ENCODE assay signal across 1 cellular context in genomic region chr7:74212661-74213060, GRCh38.
TF ChIP-seq lines count a peak whose summit lies in the region.

No MANE protein-coding gene starts in this region.

TF ChIP-seq in GM12878, 131 proteins besides CTCF, POLR2A, EP300 and RAD21 (continued from another document and continues in another):
- no peak for TF ChIP-seq ASH2L (IDR thresholded peaks at IDR 0.05; ENCODE audit: borderline replicate concordance, low read depth)
- TF ChIP-seq, protein P1, sequence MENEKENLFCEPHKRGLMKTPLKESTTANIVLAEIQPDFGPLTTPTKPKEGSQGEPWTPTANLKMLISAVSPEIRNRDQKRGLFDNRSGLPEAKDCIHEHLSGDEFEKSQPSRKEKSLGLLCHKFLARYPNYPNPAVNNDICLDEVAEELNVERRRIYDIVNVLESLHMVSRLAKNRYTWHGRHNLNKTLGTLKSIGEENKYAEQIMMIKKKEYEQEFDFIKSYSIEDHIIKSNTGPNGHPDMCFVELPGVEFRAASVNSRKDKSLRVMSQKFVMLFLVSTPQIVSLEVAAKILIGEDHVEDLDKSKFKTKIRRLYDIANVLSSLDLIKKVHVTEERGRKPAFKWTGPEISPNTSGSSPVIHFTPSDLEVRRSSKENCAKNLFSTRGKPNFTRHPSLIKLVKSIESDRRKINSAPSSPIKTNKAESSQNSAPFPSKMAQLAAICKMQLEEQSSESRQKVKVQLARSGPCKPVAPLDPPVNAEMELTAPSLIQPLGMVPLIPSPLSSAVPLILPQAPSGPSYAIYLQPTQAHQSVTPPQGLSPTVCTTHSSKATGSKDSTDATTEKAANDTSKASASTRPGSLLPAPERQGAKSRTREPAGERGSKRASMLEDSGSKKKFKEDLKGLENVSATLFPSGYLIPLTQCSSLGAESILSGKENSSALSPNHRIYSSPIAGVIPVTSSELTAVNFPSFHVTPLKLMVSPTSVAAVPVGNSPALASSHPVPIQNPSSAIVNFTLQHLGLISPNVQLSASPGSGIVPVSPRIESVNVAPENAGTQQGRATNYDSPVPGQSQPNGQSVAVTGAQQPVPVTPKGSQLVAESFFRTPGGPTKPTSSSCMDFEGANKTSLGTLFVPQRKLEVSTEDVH (IDR thresholded peaks at IDR 0.05; ENCODE audit: low read depth, partially characterized antibody): no peak
- no peak for TF ChIP-seq EZH2 (IDR thresholded peaks at IDR 0.05; ENCODE audit: borderline replicate concordance, control insufficient read depth, low read depth, low read length)
- no peak for TF ChIP-seq FOS (IDR thresholded peaks at IDR 0.05; ENCODE audit: borderline replicate concordance, extremely low read depth, insufficient read length)
- no peak for TF ChIP-seq DPF2 (IDR thresholded peaks at IDR 0.05)
- TF ChIP-seq, protein P2, sequence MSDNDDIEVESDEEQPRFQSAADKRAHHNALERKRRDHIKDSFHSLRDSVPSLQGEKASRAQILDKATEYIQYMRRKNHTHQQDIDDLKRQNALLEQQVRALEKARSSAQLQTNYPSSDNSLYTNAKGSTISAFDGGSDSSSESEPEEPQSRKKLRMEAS (IDR thresholded peaks at IDR 0.05; ENCODE audit: low read depth, low read length): no peak
- TF ChIP-seq JUND (IDR thresholded peaks at IDR 0.05; ENCODE audit: low read depth, low read length): no peak
- no peak for TF ChIP-seq TBL1XR1 (IDR thresholded peaks at IDR 0.05; ENCODE audit: low read depth, low read length)
- TF ChIP-seq NRF1 (conservative IDR thresholded peaks at IDR 0.05; ENCODE audit: low read depth, low read length): no peak
- TF ChIP-seq, protein P3, sequence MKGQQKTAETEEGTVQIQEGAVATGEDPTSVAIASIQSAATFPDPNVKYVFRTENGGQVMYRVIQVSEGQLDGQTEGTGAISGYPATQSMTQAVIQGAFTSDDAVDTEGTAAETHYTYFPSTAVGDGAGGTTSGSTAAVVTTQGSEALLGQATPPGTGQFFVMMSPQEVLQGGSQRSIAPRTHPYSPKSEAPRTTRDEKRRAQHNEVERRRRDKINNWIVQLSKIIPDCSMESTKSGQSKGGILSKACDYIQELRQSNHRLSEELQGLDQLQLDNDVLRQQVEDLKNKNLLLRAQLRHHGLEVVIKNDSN (IDR thresholded peaks at IDR 0.05; ENCODE audit: borderline replicate concordance, extremely low read length, insufficient read depth, low read depth, low read length): no peak
- TF ChIP-seq, protein P4, sequence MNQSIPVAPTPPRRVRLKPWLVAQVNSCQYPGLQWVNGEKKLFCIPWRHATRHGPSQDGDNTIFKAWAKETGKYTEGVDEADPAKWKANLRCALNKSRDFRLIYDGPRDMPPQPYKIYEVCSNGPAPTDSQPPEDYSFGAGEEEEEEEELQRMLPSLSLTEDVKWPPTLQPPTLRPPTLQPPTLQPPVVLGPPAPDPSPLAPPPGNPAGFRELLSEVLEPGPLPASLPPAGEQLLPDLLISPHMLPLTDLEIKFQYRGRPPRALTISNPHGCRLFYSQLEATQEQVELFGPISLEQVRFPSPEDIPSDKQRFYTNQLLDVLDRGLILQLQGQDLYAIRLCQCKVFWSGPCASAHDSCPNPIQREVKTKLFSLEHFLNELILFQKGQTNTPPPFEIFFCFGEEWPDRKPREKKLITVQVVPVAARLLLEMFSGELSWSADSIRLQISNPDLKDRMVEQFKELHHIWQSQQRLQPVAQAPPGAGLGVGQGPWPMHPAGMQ (IDR thresholded peaks at IDR 0.05; ENCODE audit: borderline replicate concordance): no peak
- TF ChIP-seq HDGF (IDR thresholded peaks at IDR 0.05): no peak
- no peak for TF ChIP-seq ELK1 (IDR thresholded peaks at IDR 0.05; ENCODE audit: low read depth, low read length)
- no peak for TF ChIP-seq PAX5 (IDR thresholded peaks at IDR 0.05; ENCODE audit: borderline replicate concordance, low read depth, low read length)
- no peak for TF ChIP-seq BCL11A (IDR thresholded peaks at IDR 0.05; ENCODE audit: low read depth, low read length)
- TF ChIP-seq MEF2B (IDR thresholded peaks at IDR 0.05; ENCODE audit: partially characterized antibody, poor library complexity, severe bottlenecking): peak; percentile 33
- TF ChIP-seq STAT1 (conservative IDR thresholded peaks at IDR 0.05): no peak
- peak; percentile 36; the same call in 1 of the 2 replicates for TF ChIP-seq EED (IDR thresholded peaks at IDR 0.05; ENCODE audit: low read depth)
- TF ChIP-seq GATAD2B (conservative IDR thresholded peaks at IDR 0.05; ENCODE audit: low read depth): 0 out of 2 replicates have a peak, but pooled peaks have one; percentile 47
- TF ChIP-seq, protein P5, sequence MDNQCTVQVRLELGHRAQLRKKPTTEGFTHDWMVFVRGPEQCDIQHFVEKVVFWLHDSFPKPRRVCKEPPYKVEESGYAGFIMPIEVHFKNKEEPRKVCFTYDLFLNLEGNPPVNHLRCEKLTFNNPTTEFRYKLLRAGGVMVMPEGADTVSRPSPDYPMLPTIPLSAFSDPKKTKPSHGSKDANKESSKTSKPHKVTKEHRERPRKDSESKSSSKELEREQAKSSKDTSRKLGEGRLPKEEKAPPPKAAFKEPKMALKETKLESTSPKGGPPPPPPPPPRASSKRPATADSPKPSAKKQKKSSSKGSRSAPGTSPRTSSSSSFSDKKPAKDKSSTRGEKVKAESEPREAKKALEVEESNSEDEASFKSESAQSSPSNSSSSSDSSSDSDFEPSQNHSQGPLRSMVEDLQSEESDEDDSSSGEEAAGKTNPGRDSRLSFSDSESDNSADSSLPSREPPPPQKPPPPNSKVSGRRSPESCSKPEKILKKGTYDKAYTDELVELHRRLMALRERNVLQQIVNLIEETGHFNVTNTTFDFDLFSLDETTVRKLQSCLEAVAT (IDR thresholded peaks at IDR 0.05): peak; percentile 6
- peak; percentile 62 for TF ChIP-seq IKZF1 (conservative IDR thresholded peaks at IDR 0.05)
- no peak for TF ChIP-seq PAX8 (IDR thresholded peaks at IDR 0.05)
- TF ChIP-seq YY1 (IDR thresholded peaks at IDR 0.05; ENCODE audit: low read depth, low read length): no peak
- TF ChIP-seq, protein P6, sequence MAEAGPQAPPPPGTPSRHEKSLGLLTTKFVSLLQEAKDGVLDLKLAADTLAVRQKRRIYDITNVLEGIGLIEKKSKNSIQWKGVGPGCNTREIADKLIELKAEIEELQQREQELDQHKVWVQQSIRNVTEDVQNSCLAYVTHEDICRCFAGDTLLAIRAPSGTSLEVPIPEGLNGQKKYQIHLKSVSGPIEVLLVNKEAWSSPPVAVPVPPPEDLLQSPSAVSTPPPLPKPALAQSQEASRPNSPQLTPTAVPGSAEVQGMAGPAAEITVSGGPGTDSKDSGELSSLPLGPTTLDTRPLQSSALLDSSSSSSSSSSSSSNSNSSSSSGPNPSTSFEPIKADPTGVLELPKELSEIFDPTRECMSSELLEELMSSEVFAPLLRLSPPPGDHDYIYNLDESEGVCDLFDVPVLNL (IDR thresholded peaks at IDR 0.05; ENCODE audit: low read depth, low read length): no peak
- TF ChIP-seq ZZZ3 (IDR thresholded peaks at IDR 0.05; ENCODE audit: control insufficient read depth, insufficient read length, low read depth): no peak
- TF ChIP-seq SMAD1 (IDR thresholded peaks at IDR 0.05; ENCODE audit: low read depth, partially characterized antibody): no peak
- no peak for TF ChIP-seq PBX3 (IDR thresholded peaks at IDR 0.05; ENCODE audit: insufficient replicate concordance, low read depth, low read length)
- TF ChIP-seq, protein P7, sequence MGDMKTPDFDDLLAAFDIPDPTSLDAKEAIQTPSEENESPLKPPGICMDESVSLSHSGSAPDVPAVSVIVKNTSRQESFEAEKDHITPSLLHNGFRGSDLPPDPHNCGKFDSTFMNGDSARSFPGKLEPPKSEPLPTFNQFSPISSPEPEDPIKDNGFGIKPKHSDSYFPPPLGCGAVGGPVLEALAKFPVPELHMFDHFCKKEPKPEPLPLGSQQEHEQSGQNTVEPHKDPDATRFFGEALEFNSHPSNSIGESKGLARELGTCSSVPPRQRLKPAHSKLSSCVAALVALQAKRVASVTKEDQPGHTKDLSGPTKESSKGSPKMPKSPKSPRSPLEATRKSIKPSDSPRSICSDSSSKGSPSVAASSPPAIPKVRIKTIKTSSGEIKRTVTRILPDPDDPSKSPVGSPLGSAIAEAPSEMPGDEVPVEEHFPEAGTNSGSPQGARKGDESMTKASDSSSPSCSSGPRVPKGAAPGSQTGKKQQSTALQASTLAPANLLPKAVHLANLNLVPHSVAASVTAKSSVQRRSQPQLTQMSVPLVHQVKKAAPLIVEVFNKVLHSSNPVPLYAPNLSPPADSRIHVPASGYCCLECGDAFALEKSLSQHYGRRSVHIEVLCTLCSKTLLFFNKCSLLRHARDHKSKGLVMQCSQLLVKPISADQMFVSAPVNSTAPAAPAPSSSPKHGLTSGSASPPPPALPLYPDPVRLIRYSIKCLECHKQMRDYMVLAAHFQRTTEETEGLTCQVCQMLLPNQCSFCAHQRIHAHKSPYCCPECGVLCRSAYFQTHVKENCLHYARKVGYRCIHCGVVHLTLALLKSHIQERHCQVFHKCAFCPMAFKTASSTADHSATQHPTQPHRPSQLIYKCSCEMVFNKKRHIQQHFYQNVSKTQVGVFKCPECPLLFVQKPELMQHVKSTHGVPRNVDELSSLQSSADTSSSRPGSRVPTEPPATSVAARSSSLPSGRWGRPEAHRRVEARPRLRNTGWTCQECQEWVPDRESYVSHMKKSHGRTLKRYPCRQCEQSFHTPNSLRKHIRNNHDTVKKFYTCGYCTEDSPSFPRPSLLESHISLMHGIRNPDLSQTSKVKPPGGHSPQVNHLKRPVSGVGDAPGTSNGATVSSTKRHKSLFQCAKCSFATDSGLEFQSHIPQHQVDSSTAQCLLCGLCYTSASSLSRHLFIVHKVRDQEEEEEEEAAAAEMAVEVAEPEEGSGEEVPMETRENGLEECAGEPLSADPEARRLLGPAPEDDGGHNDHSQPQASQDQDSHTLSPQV (IDR thresholded peaks at IDR 0.05): no peak
- TF ChIP-seq ZBED1 (IDR thresholded peaks at IDR 0.05; ENCODE audit: borderline replicate concordance): no peak
- no peak for TF ChIP-seq ATF7 (IDR thresholded peaks at IDR 0.05; ENCODE audit: low read depth)
- no peak for TF ChIP-seq SIX5 (IDR thresholded peaks at IDR 0.05; ENCODE audit: low read depth, low read length, severe bottlenecking)
- no peak for TF ChIP-seq RB1 (IDR thresholded peaks at IDR 0.05; ENCODE audit: borderline replicate concordance)
- TF ChIP-seq ZNF687 (IDR thresholded peaks at IDR 0.05): peak; percentile 56; the same call in 1 of the 2 replicates
- TF ChIP-seq MTA3 (IDR thresholded peaks at IDR 0.05; ENCODE audit: borderline replicate concordance, low read length): no peak
- TF ChIP-seq NBN (IDR thresholded peaks at IDR 0.05): no peak; the same call in 1 of the 2 replicates
- no peak for TF ChIP-seq NR2F1 (conservative IDR thresholded peaks at IDR 0.05)
- TF ChIP-seq POLR2AphosphoS5 (IDR thresholded peaks at IDR 0.05; ENCODE audit: low read length): peak; percentile 35; the same call in 1 of the 2 replicates
- no peak for TF ChIP-seq GABPA (IDR thresholded peaks at IDR 0.05; ENCODE audit: low read depth)
- TF ChIP-seq FOXK2 (IDR thresholded peaks at IDR 0.05): no peak
- TF ChIP-seq CREM (IDR thresholded peaks at IDR 0.05; ENCODE audit: low read depth): peak; percentile 26; the same call in 1 of the 2 replicates
